18 cellular contexts compared by ENCODE assay signal in the genomic region with DNA sequence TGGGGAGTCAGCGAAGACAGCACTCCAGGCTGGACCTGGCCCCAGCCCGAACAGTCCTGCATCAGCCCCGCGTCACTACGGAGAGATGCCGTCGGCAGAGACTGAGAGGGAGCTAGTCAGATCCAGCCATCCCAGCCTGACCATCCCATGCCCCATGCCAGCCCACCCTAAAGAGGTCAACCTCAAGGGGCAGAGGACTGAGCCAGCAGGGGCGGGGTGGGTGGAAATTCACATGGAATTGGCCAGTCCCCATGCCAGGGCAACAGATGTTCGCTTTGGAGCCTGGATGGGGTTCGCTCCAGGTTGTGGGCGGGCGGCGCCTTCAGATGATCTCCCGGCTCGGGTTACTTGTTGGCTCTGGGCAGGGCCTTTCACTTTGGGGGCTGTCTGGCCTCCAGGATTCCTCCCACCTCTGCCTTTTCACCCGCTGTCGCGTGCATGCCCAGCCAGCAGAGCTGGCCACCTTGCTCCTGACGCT.
DNase-seq lines count a peak whose midpoint lies in the region; ATAC-seq and TF ChIP-seq lines count a peak whose summit lies in the region.
"Had no signal": no experiment of that assay in that cellular context is flagged by ENCODE, and none has a peak within 500 bp of the region (broad histone marks: within the 10 kb centered on the region; RNA-seq: fewer than 3 reads in every experiment).

No MANE protein-coding gene starts in this region.

- ATAC-seq in GM23338 (peak; percentile 82), heart right ventricle (peak; percentile 15 to 66 (median 52)), gastroesophageal sphincter (no peak), GM18517 (IDR thresholded peaks at IDR 0.05; ENCODE audit: unreplicated experiment) (no peak)

- peak overlapping the region; percentile 44; the same call in 2 of the 3 replicates for H3K4me3 Mint-ChIP-seq in GM23338
- H3K4me3 Mint-ChIP-seq: activated naive CD8-positive, alpha-beta T cell treated with anti-CD3 and anti-CD28 coated beads for 36 hours; B cell had no signal

- intact Hi-C loops in heart right ventricle (cut with DNase I) = no loop called here
- intact Hi-C loops in ovary (cut with DNase I) = no loop called here

- peak; percentile 78 for DNase-seq in GM23338 (ENCODE audit: low spot score)
- DNase-seq in NCI-H524 (lab: John Stamatoyannopoulos, UW) = peak; percentile 80 to 87
- DNase-seq in heart right ventricle = no peak
- peak in 3 of 5 donors; percentile 41 to 63 (median 53) for DNase-seq in ovary
- DNase-seq in NCI-H128 (lab: John Stamatoyannopoulos, UW; ENCODE audit: unreplicated experiment) = no peak
- no peak for DNase-seq in GDM1 (lab: John Stamatoyannopoulos, UW)
- DNase-seq: activated CD4-positive, CD25-positive, alpha-beta regulatory T cell treated with anti-CD3 and anti-CD28 coated beads, Interleukin-2, amount 50 U/mL, for 72 hours; activated naive CD8-positive, alpha-beta T cell treated with anti-CD3 and anti-CD28 coated beads for 36 hours; activated T-cell treated with anti-CD3 and anti-CD28 coated beads for 4 hours; KBM-7; NCI-H1930; OCI-M1; uterus had no signal

- H3F3A ChIP-seq in GM23338 (replicated peaks; ENCODE audit: low read depth) = no peaks in the 10 kb centered on the region

- no peak overlapping the region for H2AFZ ChIP-seq in GM23338

- H3K4me1 ChIP-seq in GM23338 (ENCODE audit: insufficient read depth) = peaks cover 25% of the 10 kb centered on the region
- H3K4me1 ChIP-seq in heart right ventricle = peaks cover 6 to 82% (median 52%) of the 10 kb centered on the region in 9 donors
- H3K4me1 ChIP-seq in ovary (ENCODE audit: insufficient read depth) = peaks cover 13% of the 10 kb centered on the region
- H3K4me1 ChIP-seq in gastroesophageal sphincter = peaks cover 0 to 6% (median 0%) of the 10 kb centered on the region in 3 donors

- no peaks in the 10 kb centered on the region for H3K79me2 ChIP-seq in GM23338 (replicated peaks; ENCODE audit: insufficient read depth)

- H3K36me3 ChIP-seq in GM23338 (ENCODE audit: insufficient read depth) (no peaks in the 10 kb centered on the region), heart right ventricle (peaks cover 0 to 23% (median 0%) of the 10 kb centered on the region in 9 donors), ovary (no peaks in the 10 kb centered on the region), gastroesophageal sphincter (peaks cover 0 to 15% of the 10 kb centered on the region in 2 donors)
- H3K36me3 ChIP-seq: uterus had no signal

- no peak overlapping the region; the same call in 1 of the 2 replicates for H3K4me2 ChIP-seq in GM23338

- H3K4me3 ChIP-seq in GM23338 (no peak overlapping the region), heart right ventricle (no peak overlapping the region), ovary (no peak overlapping the region), gastroesophageal sphincter (no peak overlapping the region)
- H3K4me3 ChIP-seq: esophagus muscularis mucosa, uterus had no signal

- H3K27me3 Mint-ChIP-seq in GM23338 (ENCODE audit: insufficient read depth, low read depth, poor library complexity) = peaks cover 17% of the 10 kb centered on the region
- H3K27me3 Mint-ChIP-seq: activated naive CD8-positive, alpha-beta T cell treated with anti-CD3 and anti-CD28 coated beads for 36 hours had no signal

- TF ChIP-seq POLR2A in ovary (IDR thresholded peaks at IDR 0.05) (no peak), gastroesophageal sphincter (IDR thresholded peaks at IDR 0.05) (no peak)

- H3K36me3 Mint-ChIP-seq in GM23338 (ENCODE audit: low read depth) = peaks cover 11% of the 10 kb centered on the region; the same call in 2 of the 3 replicates
- H3K36me3 Mint-ChIP-seq: activated naive CD8-positive, alpha-beta T cell treated with anti-CD3 and anti-CD28 coated beads for 36 hours had no signal

- TF ChIP-seq EP300 in ovary (IDR thresholded peaks at IDR 0.05) (no peak), gastroesophageal sphincter (IDR thresholded peaks at IDR 0.05) (no peak)

- TF ChIP-seq CTCF in GM23338 (conservative IDR thresholded peaks at IDR 0.05; ENCODE audit: low read depth in 2 of 2) (no peak), heart right ventricle (IDR thresholded peaks at IDR 0.05) (no peak), ovary (IDR thresholded peaks at IDR 0.05) (no peak), gastroesophageal sphincter (IDR thresholded peaks at IDR 0.05) (no peak)

- H3K9me3 ChIP-seq in heart right ventricle = peaks cover 0 to 7% (median 0%) of the 10 kb centered on the region in 11 donors
- no peaks in the 10 kb centered on the region for H3K9me3 ChIP-seq in ovary
- no peaks in the 10 kb centered on the region for H3K9me3 ChIP-seq in gastroesophageal sphincter
- H3K9me3 ChIP-seq: uterus had no signal

- peaks cover 67% of the 10 kb centered on the region for H3K4me1 Mint-ChIP-seq in GM23338
- H3K4me1 Mint-ChIP-seq: activated naive CD8-positive, alpha-beta T cell treated with anti-CD3 and anti-CD28 coated beads for 36 hours had no signal

- H3K27ac ChIP-seq in GM23338 (ENCODE audit: low read depth) (0 out of 2 replicates have a peak overlapping the region, but pooled peaks have one; percentile 26), heart right ventricle (peak overlapping the region; percentile 60 to 92 (median 72)), ovary (no peak overlapping the region), gastroesophageal sphincter (no peak overlapping the region)
- H3K27ac ChIP-seq: esophagus muscularis mucosa, uterus had no signal

- H3K27me3 ChIP-seq in GM23338 (ENCODE audit: insufficient read depth) (no peaks in the 10 kb centered on the region), heart right ventricle (no peaks in the 10 kb centered on the region), ovary (no peaks in the 10 kb centered on the region), gastroesophageal sphincter (no peaks in the 10 kb centered on the region)
- H3K27me3 ChIP-seq: esophagus muscularis mucosa, uterus had no signal

- WGBS in heart right ventricle, 2 donors = 49 to 57% methylated on average over 19 of the region's 19 CpGs
- 49 to 77% (median 62%) methylated on average over 19 of the region's 19 CpGs for WGBS in ovary, 3 donors
- WGBS in gastroesophageal sphincter (ENCODE audit: low coverage in 1 of 2), 2 donors = 20 to 80% methylated on average over 1 of the region's 19 CpGs

- H3K27ac Mint-ChIP-seq in GM23338 = 0 out of 2 replicates have a peak overlapping the region, but pooled peaks have one; percentile 61
- H3K27ac Mint-ChIP-seq: activated naive CD8-positive, alpha-beta T cell treated with anti-CD3 and anti-CD28 coated beads for 36 hours; B cell; progenitor cell of endocrine pancreas had no signal

- H3K9me3 Mint-ChIP-seq in GM23338 = peaks cover 11% of the 10 kb centered on the region; the same call in 2 of the 3 replicates

- no peaks in the 10 kb centered on the region for H3K9me2 ChIP-seq in GM23338 (ENCODE audit: insufficient read depth)

- H4K20me1 ChIP-seq in GM23338 (replicated peaks; ENCODE audit: insufficient read depth) = no peaks in the 10 kb centered on the region; the same call in 1 of the 2 replicates

TF ChIP-seq in GM23338, 12 proteins besides CTCF, POLR2A, EP300 and RAD21 (continues in another document):
- TF ChIP-seq CREB1 (CRISPR knock-in tag; IDR thresholded peaks at IDR 0.05; ENCODE audit: low read depth) (no peak), EZH2 (IDR thresholded peaks at IDR 0.05; ENCODE audit: low read depth, unreplicated experiment) (no peak), REST (IDR thresholded peaks at IDR 0.05; ENCODE audit: unreplicated experiment) (no peak), STAT1 (IDR thresholded peaks at IDR 0.05; ENCODE audit: unreplicated experiment) (no peak), EZH2phosphoT487 (IDR thresholded peaks at IDR 0.05; ENCODE audit: unreplicated experiment) (no peak), POLR2AphosphoS5 (IDR thresholded peaks at IDR 0.05; ENCODE audit: low read depth) (no peak), NANOG (IDR thresholded peaks at IDR 0.05; ENCODE audit: borderline replicate concordance) (no peak)
- TF ChIP-seq, protein P1, sequence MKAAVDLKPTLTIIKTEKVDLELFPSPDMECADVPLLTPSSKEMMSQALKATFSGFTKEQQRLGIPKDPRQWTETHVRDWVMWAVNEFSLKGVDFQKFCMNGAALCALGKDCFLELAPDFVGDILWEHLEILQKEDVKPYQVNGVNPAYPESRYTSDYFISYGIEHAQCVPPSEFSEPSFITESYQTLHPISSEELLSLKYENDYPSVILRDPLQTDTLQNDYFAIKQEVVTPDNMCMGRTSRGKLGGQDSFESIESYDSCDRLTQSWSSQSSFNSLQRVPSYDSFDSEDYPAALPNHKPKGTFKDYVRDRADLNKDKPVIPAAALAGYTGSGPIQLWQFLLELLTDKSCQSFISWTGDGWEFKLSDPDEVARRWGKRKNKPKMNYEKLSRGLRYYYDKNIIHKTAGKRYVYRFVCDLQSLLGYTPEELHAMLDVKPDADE (IDR thresholded peaks at IDR 0.05) = no peak

Comparison
In these comparisons a context has a peak if more than half of its experiments do, and no peak if none do; other contexts are left out.
1. ATAC-seq: peak in GM23338 (single experiment) and heart right ventricle (8 of 8); none in gastroesophageal sphincter (single experiment) and GM18517 (single experiment).
2. DNase-seq: peak in GM23338 (single experiment), NCI-H524 (2 of 2) and ovary (3 of 5); none in heart right ventricle (0 of 2), NCI-H128 (single experiment) and GDM1 (single experiment).
3. H3K27ac ChIP-seq: peak in GM23338 (single experiment) and heart right ventricle (10 of 10); none in ovary (0 of 2) and gastroesophageal sphincter (0 of 4).